In the genomic region with DNA sequence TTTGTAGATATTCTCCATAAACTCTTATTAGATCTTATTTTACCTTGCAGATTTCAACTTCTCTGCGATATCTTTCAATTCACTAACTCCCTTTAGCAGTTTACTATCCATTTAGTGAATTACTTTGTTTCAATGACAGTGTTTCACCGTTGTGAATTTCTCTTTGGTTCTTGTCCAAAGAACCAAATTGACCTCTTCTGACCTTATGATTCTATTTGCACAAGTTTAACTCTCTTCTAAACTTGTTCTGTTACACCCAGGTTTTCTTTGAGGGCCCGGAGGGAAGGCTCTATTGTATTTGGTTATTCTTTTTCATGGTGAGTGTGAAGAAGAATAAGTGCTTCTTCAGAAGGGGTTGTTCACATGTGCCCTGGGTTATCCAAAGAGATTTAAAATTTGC, we compare ENCODE assay signal across 13 cellular contexts.
DNase-seq lines count a peak whose midpoint lies in the region; ATAC-seq and TF ChIP-seq lines count a peak whose summit lies in the region.
"Had no signal": no experiment of that assay in that cellular context is flagged by ENCODE, and none has a peak within 500 bp of the region (broad histone marks: within the 10 kb centered on the region; RNA-seq: fewer than 3 reads in every experiment).

No MANE protein-coding gene starts in this region.

- H3F3A ChIP-seq in GM23338 (replicated peaks; ENCODE audit: low read depth), result peaks cover 5% of the 10 kb centered on the region; the same call in 1 of the 2 replicates

- no peak for ATAC-seq in GM23338
- no peak for ATAC-seq in T-helper 17 cell

- no peak overlapping the region for H4K91ac ChIP-seq in mesenchymal stem cell (ENCODE audit: low read length)

- peak overlapping the region; percentile 96 for H2BK5ac ChIP-seq in mesendoderm (ENCODE audit: low read length)
- no peak overlapping the region for H2BK5ac ChIP-seq in mesenchymal stem cell (ENCODE audit: low read depth, low read length, poor library complexity, severe bottlenecking)

- peaks cover 69% of the 10 kb centered on the region for H3K4me1 Mint-ChIP-seq in GM23338
- peaks cover 4% of the 10 kb centered on the region for H3K4me1 Mint-ChIP-seq in T-helper 17 cell
- peaks cover 8 to 9% (median 8%) of the 10 kb centered on the region in 3 donors for H3K4me1 Mint-ChIP-seq in CD8-positive, alpha-beta memory T cell
- H3K4me1 Mint-ChIP-seq: B cell had no signal

- H3K27me3 Mint-ChIP-seq in GM23338 (ENCODE audit: insufficient read depth, low read depth, poor library complexity) (peaks cover 46% of the 10 kb centered on the region), T-helper 17 cell (peaks cover 42% of the 10 kb centered on the region)
- peaks cover 5 to 7% of the 10 kb centered on the region in 2 donors for H3K27me3 Mint-ChIP-seq in CD8-positive, alpha-beta memory T cell

- no CpG with 5 or more reads among the region's 3 CpGs for WGBS in mesendoderm (ENCODE audit: extremely low coverage, insufficient coverage, low lambda C conversion rate)
- 85% methylated on average over 3 of the region's 3 CpGs for WGBS in mesenchymal stem cell

- POLR2A ChIA-PET in CD8-positive, alpha-beta memory T cell (lab: Charles Lee), result no interaction called here

- H2BK15ac ChIP-seq in mesendoderm (replicated peaks; ENCODE audit: low read depth), result no peak overlapping the region
- no peak overlapping the region for H2BK15ac ChIP-seq in mesenchymal stem cell (ENCODE audit: low read depth, poor library complexity, severe bottlenecking)

- H3K27me3 ChIP-seq in GM23338 (ENCODE audit: insufficient read depth) (peaks cover 20% of the 10 kb centered on the region; the same call in 1 of the 2 replicates), HUES6 (ENCODE audit: control insufficient read depth, insufficient read depth, low read length) (peaks cover 14% of the 10 kb centered on the region; the same call in 1 of the 2 replicates), iPS-15b (ENCODE audit: control insufficient read depth, insufficient read depth, low read length) (peaks cover 31% of the 10 kb centered on the region), mesendoderm (ENCODE audit: insufficient read depth, low read length, poor library complexity) (no peaks in the 10 kb centered on the region), mesenchymal stem cell (ENCODE audit: control insufficient read depth in 1 of 2, insufficient read depth in 1 of 2, low read length in 2 of 2) (no peaks in the 10 kb centered on the region)
- no peaks in the 10 kb centered on the region for H3K27me3 ChIP-seq in CD8-positive, alpha-beta memory T cell (ENCODE audit: insufficient read depth, low read length, poor library complexity, severe bottlenecking)

- TF ChIP-seq CTCF in GM23338 (conservative IDR thresholded peaks at IDR 0.05; ENCODE audit: low read depth in 2 of 2), result no peak

- H2AFZ ChIP-seq in GM23338 (no peak overlapping the region), mesenchymal stem cell (ENCODE audit: low read depth, low read length) (no peak overlapping the region)

- H3K36me3 Mint-ChIP-seq in GM23338 (ENCODE audit: low read depth) (peaks cover 20% of the 10 kb centered on the region), T-helper 17 cell (ENCODE audit: low read depth) (no peaks in the 10 kb centered on the region)
- H3K36me3 Mint-ChIP-seq in CD8-positive, alpha-beta memory T cell, result peaks cover 0 to 3% (median 0%) of the 10 kb centered on the region in 3 donors
- H3K36me3 Mint-ChIP-seq: CD4-positive, alpha-beta memory T cell had no signal

- DNase-seq in GM23338 (ENCODE audit: low spot score), result no peak
- no peak for DNase-seq in mesendoderm
- DNase-seq in activated naive CD4-positive, alpha-beta T cell treated with anti-CD3 and anti-CD28 coated beads, Interleukin-2, amount 50 U/mL, for 16 hours, result no peak
- DNase-seq in mesenchymal stem cell, result no peak
- no peak for DNase-seq in T-helper 17 cell
- no peak for DNase-seq in CD8-positive, alpha-beta memory T cell
- DNase-seq: C1 segment of cervical spinal cord; CD4-positive, alpha-beta memory T cell; DND-41; GDM1 had no signal

- H3K4ac ChIP-seq in mesendoderm (ENCODE audit: low read depth, low read length) (no peak overlapping the region), mesenchymal stem cell (ENCODE audit: low read depth in 1 of 2, low read length in 2 of 2) (no peak overlapping the region)

- H3K79me2 ChIP-seq in GM23338 (replicated peaks; ENCODE audit: insufficient read depth) (no peaks in the 10 kb centered on the region), mesendoderm (ENCODE audit: control insufficient read depth, insufficient read depth, low read length) (no peaks in the 10 kb centered on the region)

- H2BK120ac ChIP-seq in mesendoderm (ENCODE audit: low read depth, low read length) (no peak overlapping the region), mesenchymal stem cell (ENCODE audit: low read depth, low read length) (no peak overlapping the region)

- H3K4me3 ChIP-seq in GM23338, result peak overlapping the region; percentile 22
- H3K4me3 ChIP-seq in HUES6 (ENCODE audit: low read depth, low read length), result 0 out of 2 replicates have a peak overlapping the region, but pooled peaks have one; percentile 17
- peak overlapping the region; percentile 20 for H3K4me3 ChIP-seq in iPS-15b (ENCODE audit: low read depth, low read length)
- no peak overlapping the region for H3K4me3 ChIP-seq in mesendoderm (ENCODE audit: low read length)
- H3K4me3 ChIP-seq in mesenchymal stem cell (ENCODE audit: insufficient read depth in 1 of 2, low read depth in 1 of 2, low read length in 2 of 2), result no peak overlapping the region
- no peak overlapping the region for H3K4me3 ChIP-seq in CD8-positive, alpha-beta memory T cell (ENCODE audit: low read length)

- H3K23ac ChIP-seq in mesendoderm (ENCODE audit: low read length) (no peak overlapping the region), mesenchymal stem cell (ENCODE audit: low read length in 2 of 2) (no peak overlapping the region)

- H3K4me2 ChIP-seq in GM23338, result peak overlapping the region; percentile 56
- H3K4me2 ChIP-seq in mesendoderm (ENCODE audit: low read length), result no peak overlapping the region
- H3K4me2 ChIP-seq in mesenchymal stem cell (ENCODE audit: low read length, poor library complexity, severe bottlenecking), result no peak overlapping the region

- H3K4me3 Mint-ChIP-seq in GM23338 (peak overlapping the region; percentile 23), T-helper 17 cell (no peak overlapping the region)
- H3K4me3 Mint-ChIP-seq in CD8-positive, alpha-beta memory T cell, result no peak overlapping the region
- H3K4me3 Mint-ChIP-seq: B cell; CD4-positive, alpha-beta memory T cell had no signal

- H3K36me3 ChIP-seq in GM23338 (ENCODE audit: insufficient read depth) (no peaks in the 10 kb centered on the region), HUES6 (ENCODE audit: control insufficient read depth, insufficient read depth, low read length) (0 out of 2 replicates have a peak, but pooled peaks cover 3% of the 10 kb centered on the region), iPS-15b (ENCODE audit: control insufficient read depth, insufficient read depth, low read length) (no peaks in the 10 kb centered on the region), mesendoderm (ENCODE audit: control insufficient read depth, insufficient read depth, low read length) (no peaks in the 10 kb centered on the region), mesenchymal stem cell (ENCODE audit: control insufficient read depth in 1 of 2, insufficient read depth in 2 of 2, low read depth in 1 of 2, low read length in 2 of 2) (peaks cover 0 to 6% of the 10 kb centered on the region in 2 experiments)
- H3K36me3 ChIP-seq in CD8-positive, alpha-beta memory T cell (ENCODE audit: insufficient read depth, low read length), result no peaks in the 10 kb centered on the region

- H2BK12ac ChIP-seq in mesenchymal stem cell (ENCODE audit: low read length in 2 of 2), result no peak overlapping the region

- peaks cover 3% of the 10 kb centered on the region; the same call in 2 of the 3 replicates for H3K9me3 Mint-ChIP-seq in GM23338
- H3K9me3 Mint-ChIP-seq in CD8-positive, alpha-beta memory T cell, result no peaks in the 10 kb centered on the region
- H3K9me3 Mint-ChIP-seq: CD4-positive, alpha-beta memory T cell had no signal

- H4K8ac ChIP-seq in mesendoderm (ENCODE audit: low read depth, low read length) (no peak overlapping the region), mesenchymal stem cell (ENCODE audit: low read length) (no peak overlapping the region)

- H3K9ac ChIP-seq in HUES6 (ENCODE audit: low read length) (peak overlapping the region; percentile 25), iPS-15b (ENCODE audit: low read depth, low read length) (no peak overlapping the region), mesendoderm (ENCODE audit: low read length) (peak overlapping the region; percentile 55), mesenchymal stem cell (ENCODE audit: low read length) (no peak overlapping the region)

- peak overlapping the region; percentile 67 for H3K56ac ChIP-seq in mesendoderm (ENCODE audit: low read length)

- H3K79me1 ChIP-seq in mesendoderm (ENCODE audit: low read length) (no peaks in the 10 kb centered on the region), mesenchymal stem cell (replicated peaks; ENCODE audit: low read length, poor library complexity, severe bottlenecking) (no peaks in the 10 kb centered on the region)

- H3K27ac ChIP-seq in GM23338 (ENCODE audit: low read depth), result peak overlapping the region; percentile 1; the same call in 1 of the 2 replicates
- peak overlapping the region; percentile 26; the same call in 1 of the 2 replicates for H3K27ac ChIP-seq in HUES6 (ENCODE audit: low read depth, low read length)
- peak overlapping the region; percentile 83 for H3K27ac ChIP-seq in mesendoderm (ENCODE audit: low read depth, low read length)
- H3K27ac ChIP-seq in mesenchymal stem cell (ENCODE audit: low read length, poor library complexity, severe bottlenecking), result no peak overlapping the region
- no peak overlapping the region for H3K27ac ChIP-seq in CD8-positive, alpha-beta memory T cell (ENCODE audit: low read depth, low read length)

- H2AK5ac ChIP-seq in mesendoderm (ENCODE audit: low read length), result peak overlapping the region; percentile 87
- H2AK5ac ChIP-seq in mesenchymal stem cell (ENCODE audit: low read length, severe bottlenecking), result no peak overlapping the region

- CTCF ChIA-PET in CD8-positive, alpha-beta memory T cell (lab: Charles Lee), result no interaction called here

- peak overlapping the region; percentile 51 for H4K5ac ChIP-seq in mesendoderm (ENCODE audit: low read length)

- H4K20me1 ChIP-seq in GM23338 (replicated peaks; ENCODE audit: insufficient read depth), result no peaks in the 10 kb centered on the region

- peaks cover 68% of the 10 kb centered on the region for H3K4me1 ChIP-seq in GM23338 (ENCODE audit: insufficient read depth)
- H3K4me1 ChIP-seq in HUES6 (ENCODE audit: control insufficient read depth, insufficient read depth, low read length), result peaks cover 65% of the 10 kb centered on the region
- peaks cover 58% of the 10 kb centered on the region for H3K4me1 ChIP-seq in iPS-15b (ENCODE audit: control insufficient read depth, insufficient read depth, low read length)
- H3K4me1 ChIP-seq in mesendoderm (ENCODE audit: control insufficient read depth, low read depth, low read length), result peaks cover 21% of the 10 kb centered on the region
- peaks cover 4% of the 10 kb centered on the region for H3K4me1 ChIP-seq in mesenchymal stem cell (ENCODE audit: control insufficient read depth, insufficient read depth, low read depth, low read length)
- no peaks in the 10 kb centered on the region for H3K4me1 ChIP-seq in CD8-positive, alpha-beta memory T cell (ENCODE audit: insufficient read depth, low read length)

- no peaks in the 10 kb centered on the region for H3K9me2 ChIP-seq in GM23338 (ENCODE audit: insufficient read depth)

- H3K9me3 ChIP-seq in HUES6 (ENCODE audit: control insufficient read depth, insufficient read depth, low read depth, low read length) (peaks cover 2% of the 10 kb centered on the region; the same call in 1 of the 2 replicates), iPS-15b (ENCODE audit: control insufficient read depth, insufficient read depth, low read length) (no peaks in the 10 kb centered on the region), mesenchymal stem cell (ENCODE audit: control insufficient read depth, low read length) (no peaks in the 10 kb centered on the region), T-helper 17 cell (ENCODE audit: control insufficient read depth, low read length, poor library complexity, severe bottlenecking) (no peaks in the 10 kb centered on the region)
- no peaks in the 10 kb centered on the region for H3K9me3 ChIP-seq in CD8-positive, alpha-beta memory T cell (ENCODE audit: low read length)

- H3K14ac ChIP-seq in mesenchymal stem cell (ENCODE audit: low read length in 2 of 2), result no peak overlapping the region

- H3K18ac ChIP-seq in mesendoderm (ENCODE audit: low read length) (no peak overlapping the region), mesenchymal stem cell (ENCODE audit: low read depth in 1 of 2, low read length in 2 of 2) (no peak overlapping the region)

- H3K27ac Mint-ChIP-seq in GM23338, result no peak overlapping the region
- no peak overlapping the region for H3K27ac Mint-ChIP-seq in T-helper 17 cell
- H3K27ac Mint-ChIP-seq in CD8-positive, alpha-beta memory T cell, result no peak overlapping the region
- H3K27ac Mint-ChIP-seq: B cell; CD4-positive, alpha-beta memory T cell had no signal

Comparison
In these comparisons a context has a peak if more than half of its experiments do, and no peak if none do; other contexts are left out.
1. H3K27ac ChIP-seq: peak in GM23338 (single experiment), HUES6 (single experiment) and mesendoderm (single experiment); none in mesenchymal stem cell (single experiment) and CD8-positive, alpha-beta memory T cell (single experiment).
2. H3K4me3 ChIP-seq: peak in GM23338 (single experiment), HUES6 (single experiment) and iPS-15b (single experiment); none in mesendoderm (single experiment), mesenchymal stem cell (0 of 2) and CD8-positive, alpha-beta memory T cell (single experiment).
3. H3K9ac ChIP-seq: peak in HUES6 (single experiment) and mesendoderm (single experiment); none in iPS-15b (single experiment) and mesenchymal stem cell (single experiment).